ENCODE assay signal across 17 cellular contexts in genomic region chr3:127612966-127613365, GRCh38. TPM values are rescaled to one million over a fixed set of nuclear protein-coding genes. Genes with fewer than 3 reads are reported as not detected.
DNase-seq lines count a peak whose midpoint lies in the region; ATAC-seq and TF ChIP-seq lines count a peak whose summit lies in the region.
"Had no signal": no experiment of that assay in that cellular context is flagged by ENCODE, and none has a peak within 500 bp of the region (broad histone marks: within the 10 kb centered on the region; RNA-seq: fewer than 3 reads in every experiment).

No MANE protein-coding gene starts in this region.

- H3K4me3 Mint-ChIP-seq in nephron, result no peak overlapping the region
- H3K4me3 Mint-ChIP-seq in activated T-cell treated with anti-CD3 and anti-CD28 coated beads, Interleukin-2, amount 50 U/mL, for 72 hours, result no peak overlapping the region
- no peak overlapping the region for H3K4me3 Mint-ChIP-seq in CD14-positive monocyte

- H3K27ac Mint-ChIP-seq in nephron (peak overlapping the region in 2 of 3 experiments; percentile 70 to 78), CD14-positive monocyte (peak overlapping the region in 3 of 7 donors; percentile 34 to 47 (median 45))
- no peak overlapping the region for H3K27ac Mint-ChIP-seq in activated T-cell treated with anti-CD3 and anti-CD28 coated beads, Interleukin-2, amount 50 U/mL, for 72 hours

- intact Hi-C loops in CD14-positive monocyte (cut with micrococcal nuclease), result no loop called here

- H3K36me3 Mint-ChIP-seq in nephron (ENCODE audit: low read depth) (peaks cover 79% of the 10 kb centered on the region), CD14-positive monocyte (peaks cover 49 to 69% of the 10 kb centered on the region in 2 donors)
- H3K36me3 Mint-ChIP-seq in activated T-cell treated with anti-CD3 and anti-CD28 coated beads, Interleukin-2, amount 50 U/mL, for 72 hours (ENCODE audit: insufficient read depth in 2 of 2), result peaks cover 15 to 51% of the 10 kb centered on the region in 2 donors

- H3K4me1 Mint-ChIP-seq in nephron (no peaks in the 10 kb centered on the region), CD14-positive monocyte (peaks cover 27% of the 10 kb centered on the region)
- peaks cover 19% of the 10 kb centered on the region for H3K4me1 Mint-ChIP-seq in activated T-cell treated with anti-CD3 and anti-CD28 coated beads, Interleukin-2, amount 50 U/mL, for 72 hours (ENCODE audit: low read depth)

- TF ChIP-seq CTCF in nephron (IDR thresholded peaks at IDR 0.05; ENCODE audit: unreplicated experiment in 3 of 3) (no peak), CD14-positive monocyte (IDR thresholded peaks at IDR 0.05) (no peak)

- H3K27me3 Mint-ChIP-seq in nephron (ENCODE audit: low read depth) (no peaks in the 10 kb centered on the region), CD14-positive monocyte (ENCODE audit: low read depth in 3 of 3) (peaks cover 0 to 2% (median 0%) of the 10 kb centered on the region in 3 donors)
- H3K27me3 Mint-ChIP-seq in activated T-cell treated with anti-CD3 and anti-CD28 coated beads, Interleukin-2, amount 50 U/mL, for 72 hours (ENCODE audit: low read depth), result no peaks in the 10 kb centered on the region

- ATAC-seq in activated T-cell treated with anti-CD3 and anti-CD28 coated beads, Interleukin-2, amount 50 U/mL, for 72 hours (replicated peaks in 1 of 2), result no peak
- ATAC-seq: K562, sciatic nerve had no signal

- DNase-seq in DMS79 treated with DMSO at 0.1 percent for 48 hours (lab: John Stamatoyannopoulos, UW) (peak; percentile 87), NCI-H2029 (lab: John Stamatoyannopoulos, UW) (peak; percentile 91), cerebellum (ENCODE audit: low spot score) (peak; percentile 53), NCI-H510A treated with DMSO at 0.1 percent for 48 hours (lab: John Stamatoyannopoulos, UW) (no peak), CD14-positive monocyte (ENCODE audit: low spot score) (no peak), NOMO-1 (lab: John Stamatoyannopoulos, UW; ENCODE audit: unreplicated experiment in 2 of 2) (no peak)
- no peak for DNase-seq in activated T-cell treated with anti-CD3 and anti-CD28 coated beads, Interleukin-2, amount 50 U/mL, for 72 hours
- DNase-seq: activated naive CD4-positive, alpha-beta T cell treated with anti-CD3 and anti-CD28 coated beads, Interleukin-2, amount 50 U/mL, for 16 hours; Caco-2; GDM1; head of caudate nucleus; midbrain; NCI-H1092; stimulated activated CD4-positive, alpha-beta T cell treated with anti-CD3 and anti-CD28 coated beads, Interleukin-1b, Interleukin-23, amount 100 ng/mL, for 48 hours had no signal

- H3K9me3 Mint-ChIP-seq in nephron, result no peaks in the 10 kb centered on the region
- no peaks in the 10 kb centered on the region for H3K9me3 Mint-ChIP-seq in activated T-cell treated with anti-CD3 and anti-CD28 coated beads, Interleukin-2, amount 50 U/mL, for 72 hours
- H3K9me3 Mint-ChIP-seq in CD14-positive monocyte, result no peaks in the 10 kb centered on the region

RNA-seq across cellular contexts. Expression of gene MCM2, which starts 14.8 kb away (rescaled TPM):
- total RNA-seq in cerebellum, result 36.2 TPM
- 100 to 1,000 TPM; 122 to 219 TPM for total RNA-seq in activated T-cell treated with anti-CD3 and anti-CD28 coated beads, Interleukin-2, amount 50 U/mL, for 72 hours
- under 1 TPM; 0.66 to 0.90 TPM for polyA plus RNA-seq in CD14-positive monocyte

RNA-seq across cellular contexts. Expression of gene PODXL2, which starts 16.0 kb away (rescaled TPM):
- total RNA-seq in cerebellum, result 95.3 TPM
- 1 to 10 TPM in 1 of 2 donors, under 1 TPM in 1; 0.14 to 1.4 TPM for total RNA-seq in activated T-cell treated with anti-CD3 and anti-CD28 coated beads, Interleukin-2, amount 50 U/mL, for 72 hours
- polyA plus RNA-seq in CD14-positive monocyte, result under 1 TPM; 0.33 to 0.43 TPM

RNA-seq across cellular contexts. Expression of gene TPRA1, which starts 22.4 kb away (rescaled TPM):
- 12.5 TPM for total RNA-seq in cerebellum
- total RNA-seq in activated T-cell treated with anti-CD3 and anti-CD28 coated beads, Interleukin-2, amount 50 U/mL, for 72 hours, result 10 to 100 TPM; 31.1 to 39.0 TPM
- 10 to 100 TPM; 20.2 to 23.4 TPM for polyA plus RNA-seq in CD14-positive monocyte

RNA-seq across cellular contexts. Expression of gene ABTB1, which starts 59.8 kb away (rescaled TPM):
- 4.9 TPM for total RNA-seq in cerebellum
- 10 to 100 TPM; 24.1 to 27.0 TPM for total RNA-seq in activated T-cell treated with anti-CD3 and anti-CD28 coated beads, Interleukin-2, amount 50 U/mL, for 72 hours
- 100 to 1,000 TPM; 107 to 118 TPM for polyA plus RNA-seq in CD14-positive monocyte

Comparison
In these comparisons a context has a peak if more than half of its experiments do, and no peak if none do; other contexts are left out.
1. DNase-seq: peak in DMS79 treated with DMSO at 0.1 percent for 48 hours (single experiment), NCI-H2029 (single experiment) and cerebellum (single experiment); none in NCI-H510A treated with DMSO at 0.1 percent for 48 hours (single experiment), activated T-cell treated with anti-CD3 and anti-CD28 coated beads, Interleukin-2, amount 50 U/mL, for 72 hours (0 of 2), CD14-positive monocyte (single experiment) and NOMO-1 (0 of 2).
2. RNA of gene PODXL2, which starts 16.0 kb away (total RNA-seq): 95.3 TPM in cerebellum (single experiment); 0.14 to 1.4 TPM in activated T-cell treated with anti-CD3 and anti-CD28 coated beads, Interleukin-2, amount 50 U/mL, for 72 hours; every median in the first group is over 10 times any median in the second.